8 cellular contexts compared by ENCODE assay signal in the genomic region with DNA sequence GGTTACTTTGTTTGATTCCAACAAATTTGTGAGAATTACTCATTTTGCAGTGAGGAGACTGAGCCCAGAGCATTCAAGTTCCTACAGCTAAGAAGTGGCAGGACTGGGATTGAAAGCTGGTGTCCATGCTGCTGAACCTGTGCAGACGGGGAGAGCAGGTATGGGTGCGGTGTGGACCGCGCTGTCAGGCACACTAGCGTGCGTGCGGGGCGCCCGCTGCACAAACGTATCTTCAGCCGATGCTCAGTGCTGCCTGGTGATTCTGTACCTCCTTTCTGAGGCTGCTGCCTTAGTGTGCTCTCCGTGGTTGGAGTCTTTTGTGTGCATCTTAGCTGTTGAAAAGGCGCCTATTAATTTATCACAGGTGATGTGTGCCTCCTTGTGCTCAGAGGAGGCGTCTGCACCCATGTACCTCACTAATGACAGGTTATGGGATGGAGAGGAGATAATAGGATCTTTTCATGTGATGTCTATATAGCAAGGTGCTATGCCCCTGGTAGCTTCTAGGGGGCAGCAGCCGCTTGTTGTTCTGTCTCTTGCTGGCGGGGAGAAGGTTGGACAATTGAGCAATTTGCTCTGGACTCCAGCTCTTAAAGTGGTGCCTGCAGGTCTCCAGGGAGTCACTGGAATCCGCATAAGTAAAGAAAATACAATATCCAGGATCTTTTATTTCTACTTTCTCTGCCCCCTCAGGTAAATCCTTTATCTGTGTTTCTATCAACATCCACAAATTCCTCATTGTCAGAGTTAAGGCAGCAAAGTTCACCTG. TPM values are rescaled to one million over a fixed set of nuclear protein-coding genes. Genes with fewer than 3 reads are reported as not detected.
DNase-seq lines count a peak whose midpoint lies in the region; ATAC-seq and TF ChIP-seq lines count a peak whose summit lies in the region.

No MANE protein-coding gene starts in this region.

- DNase-seq in Right ventricle myocardium inferior (ENCODE audit: missing footprints): peak; percentile 75
- no peak for DNase-seq in cardiac septum (ENCODE audit: low spot score)
- DNase-seq in NCI-H1092 treated with DMSO at 0.1 percent for 48 hours (lab: John Stamatoyannopoulos, UW): peak; percentile 93
- peak; percentile 52 to 66 for DNase-seq in SJSA1 (ENCODE audit: low read depth in 1 of 2, low spot score in 2 of 2)
- DNase-seq in Right ventricle myocardium superior: peak; percentile 67
- peak; percentile 71 for DNase-seq in prostate gland (ENCODE audit: low spot score)

- no peaks in the 10 kb centered on the region; the same call in 1 of the 2 replicates for H3K36me3 ChIP-seq in SJSA1
- H3K36me3 ChIP-seq in prostate gland: no peaks in the 10 kb centered on the region

- H3K4me1 ChIP-seq in SJSA1 (replicated peaks) (peaks cover 45% of the 10 kb centered on the region), prostate gland (replicated peaks) (peaks cover 10% of the 10 kb centered on the region)

- H3K9me3 ChIP-seq in SJSA1 (replicated peaks) (no peaks in the 10 kb centered on the region), prostate gland (no peaks in the 10 kb centered on the region)

- peak; percentile 84 for ATAC-seq in Right ventricle myocardium inferior
- peak; percentile 94 for ATAC-seq in Right ventricle myocardium superior (ENCODE audit: poor library complexity)
- ATAC-seq in HG03378 (IDR thresholded peaks at IDR 0.05; ENCODE audit: unreplicated experiment): no peak

- intact Hi-C loops in Right ventricle myocardium inferior (cut with DNase I): loop anchor here (2.0 to 5.0 kb wide), 2 partner anchors 280 to 356 kb away; no protein-coding TSS in a partner anchor
- intact Hi-C loops in cardiac septum (cut with DNase I): loop anchor here (2.0 kb wide), 1 partner anchor 362 kb away; no protein-coding TSS in a partner anchor
- intact Hi-C loops in Right ventricle myocardium superior (cut with DNase I): loop anchor here (5.0 kb wide), 1 partner anchor 360 kb away; no protein-coding TSS in a partner anchor
- intact Hi-C loops in prostate gland (cut with DNase I): loop anchor here (5.0 kb wide), 1 partner anchor 360 kb away; no protein-coding TSS in a partner anchor

- 55% methylated on average over 17 of the region's 17 CpGs for WGBS in prostate gland

- H3K27me3 ChIP-seq in SJSA1 (replicated peaks) (no peaks in the 10 kb centered on the region), prostate gland (replicated peaks; ENCODE audit: insufficient read depth) (no peaks in the 10 kb centered on the region)

- peaks cover 3% of the 10 kb centered on the region for H3K36me3 Mint-ChIP-seq in activated naive CD4-positive, alpha-beta T cell treated with anti-CD3 and anti-CD28 coated beads, Interleukin-2, amount 50 U/mL, for 24 hours

- no peak overlapping the region for H3K27ac ChIP-seq in SJSA1
- peak overlapping the region in 1 of 2 donors; percentile 6 for H3K27ac ChIP-seq in prostate gland

- H3K4me3 ChIP-seq in SJSA1: no peak overlapping the region
- no peak overlapping the region for H3K4me3 ChIP-seq in prostate gland

- H3K4me3 Mint-ChIP-seq in activated naive CD4-positive, alpha-beta T cell treated with anti-CD3 and anti-CD28 coated beads, Interleukin-2, amount 50 U/mL, for 24 hours: no peak overlapping the region

- H3K27me3 Mint-ChIP-seq in activated naive CD4-positive, alpha-beta T cell treated with anti-CD3 and anti-CD28 coated beads, Interleukin-2, amount 50 U/mL, for 24 hours: no peaks in the 10 kb centered on the region

- H3K4me1 Mint-ChIP-seq in activated naive CD4-positive, alpha-beta T cell treated with anti-CD3 and anti-CD28 coated beads, Interleukin-2, amount 50 U/mL, for 24 hours: peaks cover 63% of the 10 kb centered on the region

- no peaks in the 10 kb centered on the region for H3K9me3 Mint-ChIP-seq in activated naive CD4-positive, alpha-beta T cell treated with anti-CD3 and anti-CD28 coated beads, Interleukin-2, amount 50 U/mL, for 24 hours

- TF ChIP-seq POLR2A in prostate gland (IDR thresholded peaks at IDR 0.05): no peak

- peak overlapping the region; percentile 65 for H3K27ac Mint-ChIP-seq in activated naive CD4-positive, alpha-beta T cell treated with anti-CD3 and anti-CD28 coated beads, Interleukin-2, amount 50 U/mL, for 24 hours

- TF ChIP-seq CTCF in prostate gland (IDR thresholded peaks at IDR 0.05): peak; percentile 51 to 89 (median 78)

RNA-seq across cellular contexts. Expression of a gene that starts 32.5 kb away (rescaled TPM):
- 17.8 TPM for total RNA-seq in Right ventricle myocardium inferior
- 17.7 TPM for total RNA-seq in cardiac septum
- total RNA-seq in SJSA1 (2014; rRNA removed; shearing (Covaris generic)): 13.8 and 14.0 TPM in 2 replicates
- total RNA-seq in Right ventricle myocardium superior: 18.4 TPM
- total RNA-seq in prostate gland: 10 to 100 TPM; 26.1 to 34.7 TPM

RNA-seq across cellular contexts. Expression of a gene that starts 35.0 kb away (rescaled TPM):
- total RNA-seq in Right ventricle myocardium inferior (24.0 TPM), cardiac septum (22.8 TPM), Right ventricle myocardium superior (20.8 TPM), prostate gland (10 to 100 TPM; 24.8 to 35.5 TPM)
- total RNA-seq in SJSA1 (2014; rRNA removed; shearing (Covaris generic)): 40.6 and 45.7 TPM in 2 replicates

RNA-seq across cellular contexts. Expression of a gene that starts 57.5 kb away (rescaled TPM):
- total RNA-seq in Right ventricle myocardium inferior (0.32 TPM), cardiac septum (not detected), Right ventricle myocardium superior (0.32 TPM), prostate gland (1 to 10 TPM; 1.1 to 1.4 TPM)
- total RNA-seq in SJSA1 (2014; rRNA removed; shearing (Covaris generic)): 1.7 TPM in 1 of 2 replicates, not detected in the other
